In the genomic region with DNA sequence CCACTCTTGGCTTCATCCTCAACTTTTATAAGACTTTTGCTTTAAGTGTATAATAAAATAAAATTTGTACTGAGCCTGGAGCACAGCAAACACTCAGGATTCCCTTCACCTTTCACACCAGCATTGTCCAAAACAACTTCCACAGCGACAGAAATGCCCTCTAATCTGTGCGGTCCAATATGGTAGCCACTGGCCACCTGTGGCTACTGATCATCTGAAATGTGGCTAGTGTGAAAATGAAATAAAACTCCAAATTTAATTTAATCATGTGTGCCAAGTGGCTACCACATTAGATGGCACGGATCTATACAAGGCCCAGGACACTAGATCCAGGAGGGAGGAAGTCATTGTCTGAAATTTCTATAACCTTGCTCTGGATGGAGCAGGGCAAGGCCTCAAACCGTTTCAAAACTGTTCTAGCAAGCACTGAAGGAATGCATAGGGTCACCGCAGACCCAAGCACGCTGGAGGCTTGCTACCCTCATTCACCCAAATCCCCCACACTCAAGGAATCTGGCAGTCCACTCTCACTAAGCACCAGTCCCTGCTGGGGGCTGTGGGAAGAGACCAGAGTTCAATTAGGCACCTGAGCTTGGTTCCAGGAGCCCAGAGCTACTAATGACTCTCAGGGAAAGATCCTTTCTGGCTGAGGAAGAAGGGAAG, we compare ENCODE assay signal across 9 cellular contexts. TPM values are rescaled to one million over a fixed set of nuclear protein-coding genes. Genes with fewer than 3 reads are reported as not detected.
DNase-seq lines count a peak whose midpoint lies in the region; ATAC-seq and TF ChIP-seq lines count a peak whose summit lies in the region.
"Had no signal": no experiment of that assay in that cellular context is flagged by ENCODE, and none has a peak within 500 bp of the region (broad histone marks: within the 10 kb centered on the region; RNA-seq: fewer than 3 reads in every experiment).

No MANE protein-coding gene starts in this region.

- H3K79me2 ChIP-seq in OCI-LY1 (ENCODE audit: insufficient read depth, low read length) (peaks cover 28% of the 10 kb centered on the region), osteoblast (ENCODE audit: insufficient read depth, low read length) (peaks cover 27% of the 10 kb centered on the region)

- peak overlapping the region; percentile 97 for H3K4me3 Mint-ChIP-seq in Caco-2 (ENCODE audit: unreplicated experiment)

- H3K27me3 ChIP-seq in Caco-2 (replicated peaks; ENCODE audit: control insufficient read depth, insufficient read depth, low read length): no peaks in the 10 kb centered on the region
- H3K27me3 ChIP-seq in OCI-LY1 (ENCODE audit: insufficient read depth, low read length): no peaks in the 10 kb centered on the region
- H3K27me3 ChIP-seq in ectodermal cell (ENCODE audit: control insufficient read depth, insufficient read depth, low read length, poor library complexity, severe bottlenecking): no peaks in the 10 kb centered on the region
- no peaks in the 10 kb centered on the region for H3K27me3 ChIP-seq in osteoblast (ENCODE audit: insufficient read depth, low read length)

- peaks cover 63% of the 10 kb centered on the region for H3K36me3 Mint-ChIP-seq in Caco-2 (ENCODE audit: insufficient read depth, unreplicated experiment)

- no peaks in the 10 kb centered on the region for H3K9me3 Mint-ChIP-seq in Caco-2 (ENCODE audit: unreplicated experiment)

- H3K9me2 ChIP-seq in OCI-LY1 (ENCODE audit: low read depth, low read length): no peaks in the 10 kb centered on the region

- H3K4me1 Mint-ChIP-seq in Caco-2 (ENCODE audit: low read depth, unreplicated experiment): peaks cover 18% of the 10 kb centered on the region

- 67 to 71% methylated on average over 6 of the region's 6 CpGs for WGBS in ectodermal cell, 2 experiments

- H3K27me3 Mint-ChIP-seq in Caco-2 (ENCODE audit: insufficient read depth, unreplicated experiment): no peaks in the 10 kb centered on the region

- H3K9me3 ChIP-seq in Caco-2 (no peaks in the 10 kb centered on the region), OCI-LY1 (ENCODE audit: low read length) (no peaks in the 10 kb centered on the region), ectodermal cell (ENCODE audit: control insufficient read depth, low read length) (no peaks in the 10 kb centered on the region), osteoblast (ENCODE audit: low read depth, low read length) (no peaks in the 10 kb centered on the region)

- H3K27ac Mint-ChIP-seq in Caco-2 (ENCODE audit: unreplicated experiment): peak overlapping the region; percentile 100

- H3K27ac ChIP-seq in OCI-LY1 (ENCODE audit: low read depth, low read length, poor library complexity, severe bottlenecking) (peak overlapping the region; percentile 95), ectodermal cell (ENCODE audit: insufficient read depth, low read depth, low read length, poor library complexity, severe bottlenecking) (no peak overlapping the region), osteoblast (ENCODE audit: low read depth, low read length) (peak overlapping the region; percentile 98)

- CTCF ChIA-PET in Caco-2 (lab: Charles Lee): interaction anchor here (0.6 to 3.1 kb wide), 2 partner anchors 15 to 621 kb away, joined by 4 to 14 read pairs; partner anchors contain the start of gene CCM2

- H4K20me1 ChIP-seq in OCI-LY1 (ENCODE audit: insufficient read depth, low read length) (no peaks in the 10 kb centered on the region), osteoblast (ENCODE audit: insufficient read depth, low read length) (peaks cover 16% of the 10 kb centered on the region)

- no peak overlapping the region for H2AFZ ChIP-seq in OCI-LY1 (ENCODE audit: low read length)
- no peak overlapping the region for H2AFZ ChIP-seq in osteoblast (ENCODE audit: low read length)

- BruUV-seq in Caco-2 (replicated peaks; lab: Mats Ljungman, UMichigan): TSS peak; percentile 64

- H3K4me1 ChIP-seq in Caco-2 (peaks cover 18% of the 10 kb centered on the region), OCI-LY1 (ENCODE audit: insufficient read depth, low read length, severe bottlenecking) (peaks cover 65% of the 10 kb centered on the region), ectodermal cell (ENCODE audit: control insufficient read depth, insufficient read depth, low read length) (peaks cover 8% of the 10 kb centered on the region), osteoblast (ENCODE audit: insufficient read depth, low read length) (peaks cover 37% of the 10 kb centered on the region)

- DNase-seq in Caco-2: no peak
- no peak for DNase-seq in osteoblast (ENCODE audit: insufficient read length, low spot score, missing footprints)
- DNase-seq in NCI-H526 (lab: John Stamatoyannopoulos, UW): no peak
- no peak for DNase-seq in DMS79 treated with DMSO at 0.1 percent for 48 hours (lab: John Stamatoyannopoulos, UW)
- no peak for DNase-seq in NCI-H1436 (lab: John Stamatoyannopoulos, UW)
- DNase-seq: left ventricle myocardium superior had no signal

- H3K36me3 ChIP-seq in Caco-2 (ENCODE audit: control insufficient read depth, insufficient read depth, low read length) (peaks cover 10% of the 10 kb centered on the region), OCI-LY1 (ENCODE audit: insufficient read depth, low read length) (peaks cover 49% of the 10 kb centered on the region), ectodermal cell (ENCODE audit: control insufficient read depth, insufficient read depth, low read length) (peaks cover 26% of the 10 kb centered on the region), osteoblast (ENCODE audit: insufficient read depth, low read length) (peaks cover 42% of the 10 kb centered on the region)

- H3K4me3 ChIP-seq in Caco-2 (ENCODE audit: low read depth, low read length): peak overlapping the region; percentile 80
- peak overlapping the region; percentile 90 for H3K4me3 ChIP-seq in OCI-LY1 (ENCODE audit: low read depth, low read length, poor library complexity, severe bottlenecking)
- H3K4me3 ChIP-seq in ectodermal cell (ENCODE audit: insufficient read depth, low read depth, low read length): peak overlapping the region; percentile 77
- peak overlapping the region; percentile 83 for H3K4me3 ChIP-seq in osteoblast (ENCODE audit: insufficient read depth, low read length)

- H3K4me2 ChIP-seq in OCI-LY1 (ENCODE audit: low read length) (peak overlapping the region; percentile 84), osteoblast (ENCODE audit: insufficient read depth, low read length) (peak overlapping the region; percentile 91)

- POLR2A ChIA-PET in Caco-2 (lab: Charles Lee): interaction anchor here (0.5 to 3.8 kb wide), 6 partner anchors 12 to 351 kb away, joined by 3 to 73 read pairs (median 4); partner anchors contain the start of genes CCM2, PURB and TBRG4

- H3F3A ChIP-seq in OCI-LY1 (ENCODE audit: insufficient read depth, low read length): peaks cover 21% of the 10 kb centered on the region

- H3K9ac ChIP-seq in OCI-LY1 (ENCODE audit: low read length): peak overlapping the region; percentile 98

- TF ChIP-seq CTCF in Caco-2 (IDR thresholded peaks at IDR 0.05; ENCODE audit: insufficient read depth in 1 of 2, low read depth in 1 of 2, low read length in 1 of 2, severe bottlenecking in 1 of 2, unreplicated experiment in 1 of 2) (no peak), OCI-LY1 (IDR thresholded peaks at IDR 0.05; ENCODE audit: low read length) (no peak), osteoblast (IDR thresholded peaks at IDR 0.05; ENCODE audit: extremely low read depth, low read depth, low read length) (no peak)

- no peak for ATAC-seq in GM19035 (IDR thresholded peaks at IDR 0.05; ENCODE audit: unreplicated experiment)

- intact Hi-C loops in Caco-2 (cut with micrococcal nuclease; ENCODE audit: unreplicated experiment): loop anchor here (5.0 to 10.0 kb wide), 4 partner anchors 100 to 400 kb away; partner anchors contain the start of genes PPIA, PURB, TBRG4 and TMED4

RNA-seq across cellular contexts. Expression of gene MYO1G, which starts 6.3 kb away (rescaled TPM):
- total RNA-seq in Caco-2 (2022) (0.19 and 0.36 TPM in 2 replicates), osteoblast (0.29 and 0.36 TPM in 2 replicates)
- not detected for polyA plus RNA-seq in ectodermal cell (2013, experiment 1 of 4)
- 0.11 TPM for polyA plus RNA-seq in ectodermal cell (2013, experiment 2 of 4)
- not detected for polyA plus RNA-seq in ectodermal cell (2013, experiment 3 of 4)
- polyA plus RNA-seq in ectodermal cell (2013, experiment 4 of 4): 0.08 TPM

RNA-seq across cellular contexts. Expression of gene CCM2, which starts 14.8 kb away (rescaled TPM):
- total RNA-seq in Caco-2 (2022) (28.1 and 28.2 TPM in 2 replicates), osteoblast (41.8 and 42.3 TPM in 2 replicates)
- 45.2 TPM for polyA plus RNA-seq in ectodermal cell (2013, experiment 1 of 4)
- polyA plus RNA-seq in ectodermal cell (2013, experiment 2 of 4): 44.0 TPM
- polyA plus RNA-seq in ectodermal cell (2013, experiment 3 of 4): 40.2 TPM
- 43.4 TPM for polyA plus RNA-seq in ectodermal cell (2013, experiment 4 of 4)
